8 cellular contexts compared by ENCODE assay signal in genomic region chr19:50368649-50369570, GRCh38.
A peak's percentile ranks its signal among the peaks of the same experiment; 100 is the strongest.
DNase-seq lines count a peak whose midpoint lies in the region; ATAC-seq and TF ChIP-seq lines count a peak whose summit lies in the region.

No MANE protein-coding gene starts in this region.

- TF ChIP-seq CTCF in choroid plexus epithelial cell (conservative IDR thresholded peaks at IDR 0.05; ENCODE audit: low read depth, low read length) = peak; percentile 85

- peak overlapping the region; percentile 86 for H3K4me3 ChIP-seq in choroid plexus epithelial cell (ENCODE audit: low read depth, low read length)

- ATAC-seq in HG02642 (IDR thresholded peaks at IDR 0.05; ENCODE audit: poor library complexity, unreplicated experiment) (peak; percentile 61), HG03378 (IDR thresholded peaks at IDR 0.05; ENCODE audit: unreplicated experiment) (no peak)

- DNase-seq in DMS114 treated with DMSO at 0.1 percent for 48 hours (lab: John Stamatoyannopoulos, UW; ENCODE audit: unreplicated experiment) = peak; percentile 69
- DNase-seq in NCI-H226 = peak; percentile 46
- DNase-seq in activated CD4-positive, alpha-beta T cell treated with anti-CD3 and anti-CD28 coated beads for 24 hours (ENCODE audit: low read depth in 2 of 2) = peak; percentile 71 to 77
- DNase-seq in choroid plexus epithelial cell (ENCODE audit: low read depth) = peak; percentile 95
- DNase-seq in kidney glomerular epithelial cell (lab: John Stamatoyannopoulos, UW) = peak; percentile 82
- peak; percentile 59 to 69 for DNase-seq in stimulated activated CD4-positive, alpha-beta T cell treated with anti-CD3 and anti-CD28 coated beads, Interleukin-15, amount 100 ng/mL, for 48 hours (ENCODE audit: low read depth in 2 of 2)
